ENCODE assay signal across 12 cellular contexts in genomic region chr15:42427429-42428223, GRCh38.
DNase-seq lines count a peak whose midpoint lies in the region; ATAC-seq and TF ChIP-seq lines count a peak whose summit lies in the region.
"Had no signal": no experiment of that assay in that cellular context is flagged by ENCODE, and none has a peak within 500 bp of the region (broad histone marks: within the 10 kb centered on the region; RNA-seq: fewer than 3 reads in every experiment).

No MANE protein-coding gene starts in this region.

- H3K9me3 ChIP-seq in left lung (no peaks in the 10 kb centered on the region), Caco-2 (no peaks in the 10 kb centered on the region)
- H3K9me3 ChIP-seq: spleen had no signal

- no peaks in the 10 kb centered on the region; the same call in none of the 2 replicates for H3K27me3 Mint-ChIP-seq in HFFc6 (ENCODE audit: insufficient read depth)
- no peaks in the 10 kb centered on the region for H3K27me3 Mint-ChIP-seq in Caco-2 (ENCODE audit: insufficient read depth, unreplicated experiment)

- ATAC-seq in left lung: peak; percentile 54
- no peak for ATAC-seq in omental fat pad (ENCODE audit: low FRiP score)
- ATAC-seq: CD8-positive, alpha-beta T cell; WTC11 had no signal

- H3K4me1 ChIP-seq in left lung (no peaks in the 10 kb centered on the region), Caco-2 (no peaks in the 10 kb centered on the region)
- H3K4me1 ChIP-seq: spleen had no signal

- H3K36me3 Mint-ChIP-seq in HFFc6 (ENCODE audit: low read depth) (peaks cover 53% of the 10 kb centered on the region), Caco-2 (ENCODE audit: insufficient read depth, unreplicated experiment) (peaks cover 61% of the 10 kb centered on the region)

- CTCF ChIA-PET in Caco-2 (lab: Charles Lee): no interaction called here

- H3K9me3 Mint-ChIP-seq in HFFc6 (no peaks in the 10 kb centered on the region), Caco-2 (ENCODE audit: unreplicated experiment) (no peaks in the 10 kb centered on the region)
- H3K9me3 Mint-ChIP-seq: CD8-positive, alpha-beta T cell; WTC11 had no signal

- H3K4me1 Mint-ChIP-seq in HFFc6 (ENCODE audit: low read depth): peaks cover 24% of the 10 kb centered on the region
- no peaks in the 10 kb centered on the region for H3K4me1 Mint-ChIP-seq in Caco-2 (ENCODE audit: low read depth, unreplicated experiment)
- H3K4me1 Mint-ChIP-seq: WTC11 had no signal

- intact Hi-C loops in left lung (cut with DNase I): no loop called here
- intact Hi-C loops in Caco-2 (cut with micrococcal nuclease; ENCODE audit: unreplicated experiment): no loop called here

- no peaks in the 10 kb centered on the region for H3K27me3 ChIP-seq in left lung
- no peaks in the 10 kb centered on the region for H3K27me3 ChIP-seq in Caco-2 (replicated peaks; ENCODE audit: control insufficient read depth, insufficient read depth, low read length)
- H3K27me3 ChIP-seq: spleen had no signal

- H3K4me3 Mint-ChIP-seq in HFFc6: no peak overlapping the region; the same call in 1 of the 2 replicates
- no peak overlapping the region for H3K4me3 Mint-ChIP-seq in Caco-2 (ENCODE audit: unreplicated experiment)
- H3K4me3 Mint-ChIP-seq: CD8-positive, alpha-beta T cell; WTC11 had no signal

- POLR2A ChIA-PET in Caco-2 (lab: Charles Lee): no interaction called here

- no peak for TF ChIP-seq CTCF in HFFc6 (IDR thresholded peaks at IDR 0.05)
- TF ChIP-seq CTCF in left lung (IDR thresholded peaks at IDR 0.05): no peak
- TF ChIP-seq CTCF in omental fat pad (IDR thresholded peaks at IDR 0.05): no peak
- TF ChIP-seq CTCF in Caco-2 (IDR thresholded peaks at IDR 0.05; ENCODE audit: insufficient read depth in 1 of 2, low read depth in 1 of 2, low read length in 1 of 2, severe bottlenecking in 1 of 2, unreplicated experiment in 1 of 2): no peak

- DNase-seq in AG08396 (ENCODE audit: low spot score) (peak; percentile 53), HFFc6 (peak; percentile 92), astrocyte of the hippocampus (ENCODE audit: low read depth, low spot score) (peak; percentile 50), left lung (no peak), omental fat pad (ENCODE audit: low spot score) (no peak), SK-N-DZ (ENCODE audit: low spot score) (no peak), Caco-2 (no peak)
- DNase-seq in activated CD4-positive, alpha-beta T cell treated with anti-CD3 and anti-CD28 coated beads, Interleukin-2, amount 50 U/mL, for 48 hours: no peak
- DNase-seq: CD8-positive, alpha-beta T cell; NCI-H2081 treated with DMSO at 0.1 percent for 48 hours; spleen had no signal

- H3K27ac Mint-ChIP-seq in HFFc6 (peak overlapping the region; percentile 72), Caco-2 (ENCODE audit: unreplicated experiment) (no peak overlapping the region)
- H3K27ac Mint-ChIP-seq: CD8-positive, alpha-beta T cell; WTC11 had no signal

- peaks cover 2 to 100% of the 10 kb centered on the region in 2 donors for H3K36me3 ChIP-seq in left lung
- 0 out of 2 replicates have a peak, but pooled peaks cover 1% of the 10 kb centered on the region for H3K36me3 ChIP-seq in Caco-2 (ENCODE audit: control insufficient read depth, insufficient read depth, low read length)

- BruUV-seq in Caco-2 (replicated peaks; lab: Mats Ljungman, UMichigan): no TSS peak

- H3K4me3 ChIP-seq in left lung (no peak overlapping the region), Caco-2 (ENCODE audit: low read depth, low read length) (no peak overlapping the region)
- H3K4me3 ChIP-seq: spleen had no signal

- H3K27ac ChIP-seq in left lung: no peak overlapping the region
- H3K27ac ChIP-seq: spleen had no signal

Comparison
In these comparisons a context has a peak if more than half of its experiments do, and no peak if none do; other contexts are left out.
1. DNase-seq: peak in AG08396 (single experiment), HFFc6 (single experiment) and astrocyte of the hippocampus (single experiment); none in left lung (0 of 2), omental fat pad (single experiment), SK-N-DZ (single experiment), activated CD4-positive, alpha-beta T cell treated with anti-CD3 and anti-CD28 coated beads, Interleukin-2, amount 50 U/mL, for 48 hours (0 of 2) and Caco-2 (0 of 2).